ENCODE assay signal across 8 cellular contexts in genomic region chr16:29081825-29082639, GRCh38.
DNase-seq lines count a peak whose midpoint lies in the region; ATAC-seq and TF ChIP-seq lines count a peak whose summit lies in the region.
"Not testable (repeated sequence)": the region's sequence is repeated elsewhere in the genome, so short reads cannot be mapped to it uniquely, and the experiment has no call there.

No MANE protein-coding gene starts in this region.

- peak overlapping the region; percentile 75 to 84 (median 82) for H3K4me3 Mint-ChIP-seq in nephron

- H3K4me3 ChIP-seq in H7 (ENCODE audit: insufficient read depth, low read depth, low read length): peak overlapping the region; percentile 15; the same call in 1 of the 2 replicates
- peak overlapping the region; percentile 19; the same call in 1 of the 2 replicates for H3K4me3 ChIP-seq in SJSA1
- H3K4me3 ChIP-seq in cardiac fibroblast (replicated peaks in 1 of 2; ENCODE audit: low read depth in 2 of 2, low read length in 2 of 2): peak overlapping the region; percentile 26 to 28

- H3K36me3 ChIP-seq in H7 (replicated peaks; ENCODE audit: control insufficient read depth, insufficient read depth, low read length); SJSA1: not testable (repeated sequence)

- not testable (repeated sequence) for H3K27ac Mint-ChIP-seq in nephron

- H3K36me3 Mint-ChIP-seq in nephron (ENCODE audit: low read depth): not testable (repeated sequence)

- not testable (repeated sequence) for H3K9me3 Mint-ChIP-seq in nephron

- peak; percentile 12 for DNase-seq in ACHN
- DNase-seq in H7; SJSA1 (ENCODE audit: low read depth in 1 of 2, low spot score in 2 of 2): not testable (repeated sequence)
- peak; percentile 58 for DNase-seq in activated T-cell treated with anti-CD3 and anti-CD28 coated beads, Interleukin-2, amount 50 U/mL, for 1 hour
- peak; percentile 28 to 29 for DNase-seq in cardiac fibroblast (ENCODE audit: low read depth in 2 of 2)
- peak; percentile 35 for DNase-seq in left cardiac atrium
- DNase-seq in stimulated activated CD4-positive, alpha-beta T cell treated with anti-CD3 and anti-CD28 coated beads, TNF-alpha, amount 100 ng/mL, for 1 hour (ENCODE audit: low read depth in 3 of 3, low spot score in 1 of 3): peak in 2 of 3 donors; percentile 16 to 18

- H3K27me3 ChIP-seq in H7 (ENCODE audit: control insufficient read depth, insufficient read depth, low read length); SJSA1 (replicated peaks): not testable (repeated sequence)

- in situ Hi-C loops in ACHN (cut with HindIII; ENCODE audit: low pct_ligation_motif_present, low pct_unique_long_range_greater_than_20kb, low sequenced_read_pairs): not testable (repeated sequence)

- not testable (repeated sequence) for H3K27ac ChIP-seq in SJSA1

- not testable (repeated sequence) for H3K9me3 ChIP-seq in SJSA1 (replicated peaks)

- H3K4me1 Mint-ChIP-seq in nephron: not testable (repeated sequence)

- peak; percentile 83 to 86 for ATAC-seq in left cardiac atrium

- intact Hi-C loops in left cardiac atrium (cut with DNase I): not testable (repeated sequence)

- not testable (repeated sequence) for TF ChIP-seq CTCF in cardiac fibroblast (IDR thresholded peaks at IDR 0.05; ENCODE audit: low read depth, low read length); nephron (IDR thresholded peaks at IDR 0.05; ENCODE audit: unreplicated experiment in 3 of 3)

- peaks cover 27% of the 10 kb centered on the region for H3K27me3 Mint-ChIP-seq in nephron (ENCODE audit: low read depth)

- not testable (repeated sequence) for H3K4me1 ChIP-seq in SJSA1 (replicated peaks)
